ENCODE assay signal across 9 cellular contexts in the genomic region with DNA sequence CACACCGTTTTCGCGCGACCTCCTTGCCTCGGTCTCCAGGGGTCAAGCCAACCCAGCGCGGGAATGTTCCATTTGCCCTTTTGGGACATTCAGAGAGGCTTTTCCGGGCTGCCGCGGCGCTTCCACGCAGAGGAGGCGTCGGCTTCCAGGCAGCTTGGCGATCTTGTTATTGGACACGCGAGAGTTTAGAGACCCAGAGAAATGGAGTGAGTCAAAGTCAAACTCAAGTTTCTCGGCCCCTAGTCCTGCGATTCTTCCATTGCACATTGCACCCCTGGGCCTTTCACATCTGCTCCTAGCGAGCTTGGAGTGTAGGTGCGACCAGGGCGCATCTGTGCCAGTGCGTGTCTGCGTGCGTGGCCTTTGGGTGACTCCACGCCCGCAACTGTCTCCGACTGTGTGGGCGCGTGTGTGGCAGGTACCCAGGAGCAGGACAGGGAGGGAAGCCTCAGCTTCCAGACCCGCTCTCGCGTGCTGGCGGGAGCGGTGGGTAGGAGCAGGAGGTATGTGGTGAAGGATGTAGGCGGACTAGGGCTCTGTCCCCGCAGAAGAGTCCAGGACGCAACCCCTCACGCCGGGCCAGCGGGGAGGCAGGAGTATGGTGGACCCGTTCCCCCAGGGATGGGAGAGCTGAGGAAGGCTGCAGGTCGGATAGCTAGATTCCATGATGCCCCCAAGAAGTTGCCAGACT. TPM values are rescaled to one million over a fixed set of nuclear protein-coding genes. Genes with fewer than 3 reads are reported as not detected.
DNase-seq lines count a peak whose midpoint lies in the region; ATAC-seq and TF ChIP-seq lines count a peak whose summit lies in the region.
"Had no signal": no experiment of that assay in that cellular context is flagged by ENCODE, and none has a peak within 500 bp of the region (broad histone marks: within the 10 kb centered on the region; RNA-seq: fewer than 3 reads in every experiment).

No MANE protein-coding gene starts in this region.

- no peak for ATAC-seq in IMR-90 (ENCODE audit: low read depth)
- ATAC-seq in HG03432 (IDR thresholded peaks at IDR 0.05; ENCODE audit: unreplicated experiment): no peak

- H4K91ac ChIP-seq in IMR-90 (ENCODE audit: insufficient read depth, low read depth, low read length) (no peak overlapping the region), neuronal stem cell (ENCODE audit: low read depth, low read length, poor library complexity) (no peak overlapping the region)

- H3K4me2 ChIP-seq in IMR-90 (ENCODE audit: low read depth, low read length): no peak overlapping the region; the same call in 1 of the 2 replicates
- H3K4me2 ChIP-seq in neuronal stem cell (ENCODE audit: insufficient read depth, low read length, poor library complexity, severe bottlenecking): peak overlapping the region; percentile 82

- peak overlapping the region; percentile 47 for H2BK12ac ChIP-seq in neuronal stem cell (ENCODE audit: low read length)

- H3K23ac ChIP-seq in IMR-90 (ENCODE audit: low read depth, low read length) (no peak overlapping the region), neuronal stem cell (ENCODE audit: low read depth, low read length, poor library complexity) (no peak overlapping the region)

- H3K36me3 Mint-ChIP-seq in chondrocyte (ENCODE audit: low read depth): no peaks in the 10 kb centered on the region

- no peak overlapping the region for H4K8ac ChIP-seq in IMR-90 (ENCODE audit: low read depth in 2 of 2, low read length in 2 of 2)
- no peak overlapping the region for H4K8ac ChIP-seq in neuronal stem cell (ENCODE audit: low read depth, low read length)

- no peak overlapping the region for H3K27ac ChIP-seq in IMR-90 (ENCODE audit: insufficient read depth, low read length)
- no peak overlapping the region for H3K27ac ChIP-seq in neuronal stem cell (replicated peaks; ENCODE audit: low read length)

- H3K27me3 ChIP-seq in IMR-90 (ENCODE audit: control insufficient read depth, insufficient read depth, low read length): peaks cover 60% of the 10 kb centered on the region
- peaks cover 0 to 71% (median 23%) of the 10 kb centered on the region in 3 experiments for H3K27me3 ChIP-seq in neuronal stem cell (ENCODE audit: control insufficient read depth in 3 of 3, insufficient read depth in 3 of 3, low read depth in 1 of 3, low read length in 3 of 3)

- H3K4me1 ChIP-seq in ES-I3 (ENCODE audit: insufficient read depth, low read length) (peaks cover 18% of the 10 kb centered on the region; the same call in 1 of the 2 replicates), IMR-90 (ENCODE audit: control insufficient read depth, insufficient read depth, low read length) (no peaks in the 10 kb centered on the region), neuronal stem cell (ENCODE audit: control insufficient read depth in 2 of 2, insufficient read depth in 1 of 2, low read depth in 1 of 2, low read length in 2 of 2) (peaks cover 12 to 52% of the 10 kb centered on the region in 2 donors)

- TF ChIP-seq CTCF in IMR-90 (conservative IDR thresholded peaks at IDR 0.05; ENCODE audit: low read depth, low read length) (no peak), chondrocyte (IDR thresholded peaks at IDR 0.05) (no peak)

- peak overlapping the region; percentile 39 for H2AK9ac ChIP-seq in IMR-90 (replicated peaks; ENCODE audit: low read depth, low read length, poor library complexity)

- H3K4ac ChIP-seq in IMR-90 (ENCODE audit: low read depth, low read length) (no peak overlapping the region), neuronal stem cell (ENCODE audit: low read length) (peak overlapping the region; percentile 46)

- H2AK5ac ChIP-seq in IMR-90 (ENCODE audit: low read depth, low read length): no peak overlapping the region
- peak overlapping the region; percentile 77 for H2AK5ac ChIP-seq in neuronal stem cell (ENCODE audit: low read depth, low read length)

- no peak overlapping the region for H3K56ac ChIP-seq in IMR-90 (ENCODE audit: extremely low read depth, insufficient read depth, low read length)

- H3K4me3 ChIP-seq in IMR-90 (ENCODE audit: insufficient read depth, low read depth, low read length) (no peak overlapping the region), neuronal stem cell (ENCODE audit: low read length in 2 of 2) (peak overlapping the region; percentile 33 to 66)

- no peak for DNase-seq in IMR-90
- no peak for DNase-seq in chondrocyte (ENCODE audit: low spot score)
- no peak for DNase-seq in neuronal stem cell (ENCODE audit: low spot score)
- DNase-seq in 8988T: no peak
- DNase-seq in medulla oblongata (ENCODE audit: extremely low spot score): no peak
- no peak for DNase-seq in SHP77 (lab: John Stamatoyannopoulos, UW)

- H3K79me1 ChIP-seq in IMR-90 (ENCODE audit: low read depth in 1 of 2, low read length in 2 of 2) (no peaks in the 10 kb centered on the region), neuronal stem cell (ENCODE audit: low read depth, low read length) (peaks cover 11% of the 10 kb centered on the region)

- in situ Hi-C loops in IMR-90 (cut with MboI; ENCODE audit: low sequenced_read_pairs): loop anchor here (10.0 to 25.0 kb wide), 2 partner anchors 468 to 560 kb away; no protein-coding TSS in a partner anchor

- H4K20me1 ChIP-seq in IMR-90 (ENCODE audit: insufficient read depth, low read length): peaks cover 5% of the 10 kb centered on the region

- no peaks in the 10 kb centered on the region for H3K9me3 Mint-ChIP-seq in chondrocyte (ENCODE audit: low read depth)

- WGBS in IMR-90 (ENCODE audit: extremely low coverage in 2 of 2, insufficient read length in 1 of 2), 2 experiments: 5% methylated on average over 32 of the region's 43 CpGs; no CpG with 5 or more reads in 1 of the 2 experiments
- no CpG with 5 or more reads among the region's 43 CpGs for WGBS in neuronal stem cell (ENCODE audit: extremely low coverage in 2 of 2, insufficient read length in 2 of 2, insufficient replicate concordance in 1 of 2), 2 donors

- no peak overlapping the region for H3K14ac ChIP-seq in IMR-90 (replicated peaks; ENCODE audit: low read depth, low read length)
- no peak overlapping the region for H3K14ac ChIP-seq in neuronal stem cell (ENCODE audit: low read length)

- H3K9ac ChIP-seq in ES-I3 (ENCODE audit: low read depth, low read length): peak overlapping the region; percentile 8; the same call in 1 of the 2 replicates
- no peak overlapping the region for H3K9ac ChIP-seq in IMR-90 (ENCODE audit: low read depth, low read length)
- peak overlapping the region; percentile 81 for H3K9ac ChIP-seq in neuronal stem cell (ENCODE audit: low read depth, low read length, poor library complexity)

- intact Hi-C loops in IMR-90 (cut with micrococcal nuclease): loop anchor here (1.0 to 10.0 kb wide), 5 partner anchors 476 to 911 kb away; no protein-coding TSS in a partner anchor

- no peak overlapping the region for H2BK120ac ChIP-seq in IMR-90 (ENCODE audit: low read depth, low read length)
- peak overlapping the region; percentile 63 for H2BK120ac ChIP-seq in neuronal stem cell (ENCODE audit: low read depth, low read length)

- no TSS peak for BruUV-seq in IMR-90 (replicated peaks; lab: Mats Ljungman, UMichigan)

- dilution Hi-C loops in IMR-90 (cut with HindIII; ENCODE audit: low sequenced_read_pairs, unreplicated experiment): no loop called here

- H4K5ac ChIP-seq in IMR-90 (ENCODE audit: low read depth, low read length): no peak overlapping the region

- H2BK15ac ChIP-seq in IMR-90 (ENCODE audit: low read depth, low read length) (no peak overlapping the region), neuronal stem cell (ENCODE audit: low read length) (no peak overlapping the region)

- H3K18ac ChIP-seq in IMR-90 (ENCODE audit: low read depth, low read length) (no peak overlapping the region), neuronal stem cell (ENCODE audit: low read length) (peak overlapping the region; percentile 79)

- H3K9me3 ChIP-seq in ES-I3 (ENCODE audit: control insufficient read depth, insufficient read depth, low read length): no peaks in the 10 kb centered on the region
- H3K9me3 ChIP-seq in IMR-90 (ENCODE audit: control insufficient read depth, insufficient read depth, low read length): no peaks in the 10 kb centered on the region
- H3K9me3 ChIP-seq in neuronal stem cell (replicated peaks in 1 of 2; ENCODE audit: control insufficient read depth in 2 of 2, insufficient read depth in 1 of 2, low read depth in 1 of 2, low read length in 2 of 2): peaks cover 4 to 12% of the 10 kb centered on the region in 2 donors

- no peak overlapping the region for H3K27ac Mint-ChIP-seq in chondrocyte (ENCODE audit: unreplicated experiment)

- no peak overlapping the region for H2BK5ac ChIP-seq in IMR-90 (ENCODE audit: low read depth, low read length, poor library complexity, severe bottlenecking)
- H2BK5ac ChIP-seq in neuronal stem cell (ENCODE audit: low read length): peak overlapping the region; percentile 45

- H3K36me3 ChIP-seq in ES-I3 (ENCODE audit: insufficient read depth, low read length) (no peaks in the 10 kb centered on the region), IMR-90 (ENCODE audit: control insufficient read depth, insufficient read depth, low read length) (no peaks in the 10 kb centered on the region), neuronal stem cell (replicated peaks in 1 of 2; ENCODE audit: control insufficient read depth in 2 of 2, insufficient read depth in 2 of 2, low read length in 2 of 2) (no peaks in the 10 kb centered on the region)

- H3K27me3 Mint-ChIP-seq in chondrocyte (ENCODE audit: low read depth): peaks cover 44% of the 10 kb centered on the region

- peak overlapping the region; percentile 73 for H3K4me3 Mint-ChIP-seq in chondrocyte (ENCODE audit: unreplicated experiment)

- H2BK20ac ChIP-seq in IMR-90 (ENCODE audit: low read depth, low read length): no peak overlapping the region

- H3K9me1 ChIP-seq in IMR-90 (ENCODE audit: insufficient read depth, low read length): peaks cover 6% of the 10 kb centered on the region; the same call in 1 of the 2 replicates

- no peak for TF ChIP-seq RAD21 in IMR-90 (IDR thresholded peaks at IDR 0.05; ENCODE audit: low read length)

- POLR2A ChIA-PET in IMR-90 (lab: Charles Lee; ENCODE audit: unreplicated experiment): no interaction called here

- CTCF ChIA-PET in IMR-90 (lab: Yijun Ruan, JAX): interaction anchor here (0.5 to 2.2 kb wide), 7 partner anchors 474 to 901 kb away, joined by 3 to 21 read pairs (median 4); no protein-coding TSS in a partner anchor

- H2AFZ ChIP-seq in IMR-90 (replicated peaks; ENCODE audit: low read length, poor library complexity): peak overlapping the region; percentile 79
- peak overlapping the region; percentile 92 for H2AFZ ChIP-seq in neuronal stem cell (ENCODE audit: low read length)

- H3K4me1 Mint-ChIP-seq in chondrocyte (ENCODE audit: low read depth): peaks cover 30% of the 10 kb centered on the region

- no peak for TF ChIP-seq POLR2A in IMR-90 (IDR thresholded peaks at IDR 0.05; ENCODE audit: low read depth, low read length)

RNA-seq across cellular contexts. Expression of a gene that starts 13.5 kb away (rescaled TPM):
- total RNA-seq in IMR-90 (2012; rRNA removed) (not detected in 2 replicates), chondrocyte (not detected in 3 replicates)
- polyA plus RNA-seq in IMR-90 (2012; rRNA removed): not detected in 2 replicates
- not detected in 2 replicates for polyA plus RNA-seq in IMR-90 (2012; cell fraction: cytosol; rRNA removed)
- polyA plus RNA-seq in IMR-90 (2012; cell fraction: nucleus; rRNA removed; ENCODE audit: low replicate concordance): not detected in 2 replicates
- 171 TPM for polyA plus RNA-seq in neuronal stem cell (2013, experiment 1 of 2)
- polyA plus RNA-seq in neuronal stem cell (2013, experiment 2 of 2): 176 TPM
- total RNA-seq: LHCN-M2 had no signal

RNA-seq across cellular contexts. Expression of a gene that starts 54.2 kb away (rescaled TPM):
- total RNA-seq in IMR-90 (2012; rRNA removed) (not detected in 2 replicates), chondrocyte (35.0 to 93.2 TPM (median 35.1 TPM) in 3 replicates)
- not detected in 2 replicates for polyA plus RNA-seq in IMR-90 (2012; rRNA removed)
- not detected in 2 replicates for polyA plus RNA-seq in IMR-90 (2012; cell fraction: cytosol; rRNA removed)
- polyA plus RNA-seq in IMR-90 (2012; cell fraction: nucleus; rRNA removed; ENCODE audit: low replicate concordance): not detected in 2 replicates
- 0.15 TPM for polyA plus RNA-seq in neuronal stem cell (2013, experiment 1 of 2)
- 0.22 TPM for polyA plus RNA-seq in neuronal stem cell (2013, experiment 2 of 2)

Comparison
In these comparisons a context has a peak if more than half of its experiments do, and no peak if none do; other contexts are left out.
1. RNA of a gene that starts 54.2 kb away (total RNA-seq): 35.0 to 93.2 TPM in chondrocyte; not detected in IMR-90; every median in the first group is over 10 times any median in the second.